Comparison of ENCODE assay signal across 22 cellular contexts in genomic region chr10:132947843-132948242, GRCh38. TPM values are rescaled to one million over a fixed set of nuclear protein-coding genes. Genes with fewer than 3 reads are reported as not detected.
A peak's percentile ranks its signal among the peaks of the same experiment; 100 is the strongest.
DNase-seq lines count a peak whose midpoint lies in the region; ATAC-seq, FAIRE-seq and TF ChIP-seq lines count a peak whose summit lies in the region.
"Had no signal": no experiment of that assay in that cellular context is flagged by ENCODE, and none has a peak within 500 bp of the region (broad histone marks: within the 10 kb centered on the region; RNA-seq: fewer than 3 reads in every experiment).

No MANE protein-coding gene starts in this region.

- no peak for TF ChIP-seq EP300 in HepG2 (IDR thresholded peaks at IDR 0.05; ENCODE audit: low read depth in 2 of 2, low read length in 2 of 2)
- no peak for TF ChIP-seq EP300 in HepG2 (CRISPR knock-in tag; IDR thresholded peaks at IDR 0.05; ENCODE audit: borderline replicate concordance)
- no peak for TF ChIP-seq EP300 in GM12878 (IDR thresholded peaks at IDR 0.05; ENCODE audit: borderline replicate concordance in 1 of 2, control insufficient read depth in 1 of 2, low read depth in 2 of 2, low read length in 2 of 2)

- H3K4me2 ChIP-seq in HepG2 (ENCODE audit: low read depth, low read length) (no peak overlapping the region), GM12878 (ENCODE audit: control insufficient read depth, insufficient read depth) (no peak overlapping the region)
- H3K4me2 ChIP-seq: BLaER1, GM23338 had no signal

- SMC1A ChIA-PET in GM12878 (lab: Charles Lee; ENCODE audit: uncharacterized antibody, unreplicated experiment), result no interaction called here

- CTCF ChIA-PET in HepG2 (lab: Yijun Ruan, JAX; ENCODE audit: low intra/inter-chr PET ratio, low total read pairs), result no interaction called here
- CTCF ChIA-PET in GM12878 (lab: Yijun Ruan, JAX), result no interaction called here

- DNase-seq in Right ventricle myocardium inferior (ENCODE audit: missing footprints) (peak; percentile 31), heart right ventricle (no peak), HepG2 (ENCODE audit: low spot score) (no peak), right lobe of liver (no peak), GM12878 (ENCODE audit: low read depth, low spot score) (no peak), urothelium cell line (ENCODE audit: low spot score) (no peak), posterior vena cava (ENCODE audit: low spot score) (no peak), mucosa of gallbladder (ENCODE audit: low spot score) (no peak)
- DNase-seq: Caco-2; CD4-positive, CD25-positive, alpha-beta regulatory T cell; CD8-positive, alpha-beta T cell; DMS153; DND-41 had no signal

- H2AFZ ChIP-seq in HepG2 (ENCODE audit: low read length) (no peak overlapping the region), GM12878 (ENCODE audit: control insufficient read depth, low read depth, low read length) (no peak overlapping the region)
- H2AFZ ChIP-seq: GM23338 had no signal

- H3K79me2 ChIP-seq in HepG2 (ENCODE audit: insufficient read depth, low read length), result no peaks in the 10 kb centered on the region
- no peaks in the 10 kb centered on the region for H3K79me2 ChIP-seq in GM12878 (ENCODE audit: control insufficient read depth, insufficient read depth, low read length)

- TF ChIP-seq POLR2A in HepG2 (IDR thresholded peaks at IDR 0.05; ENCODE audit: insufficient read depth in 1 of 2, low read depth in 2 of 2, low read length in 2 of 2) (no peak), right lobe of liver (IDR thresholded peaks at IDR 0.05) (no peak), GM12878 (IDR thresholded peaks at IDR 0.05; ENCODE audit: low read depth, low read length) (no peak)

- RAD21 ChIA-PET in GM12878 (lab: Charles Lee; ENCODE audit: unreplicated experiment), result no interaction called here

- H3K9ac ChIP-seq in HepG2 (ENCODE audit: insufficient read depth, low read depth, low read length) (no peak overlapping the region), GM12878 (ENCODE audit: control insufficient read depth, insufficient read depth, low read length) (no peak overlapping the region)
- H3K9ac ChIP-seq: BLaER1 had no signal

- no peaks in the 10 kb centered on the region for H4K20me1 ChIP-seq in HepG2 (ENCODE audit: insufficient read depth, low read length)
- no peaks in the 10 kb centered on the region for H4K20me1 ChIP-seq in GM12878 (ENCODE audit: control insufficient read depth, insufficient read depth)

- TF ChIP-seq RAD21 in HepG2 (CRISPR knock-in tag; IDR thresholded peaks at IDR 0.05), result no peak
- no peak for TF ChIP-seq RAD21 in GM12878 (IDR thresholded peaks at IDR 0.05; ENCODE audit: insufficient read depth, low read depth, low read length)

- FAIRE-seq in HepG2 (lab: Jason Lieb, UNC) (no peak), GM12878 (lab: Jason Lieb, UNC) (no peak), urothelium cell line (lab: Jason Lieb, UNC) (peak; percentile 90)
- FAIRE-seq: A204.1, G401.6, GM18507 had no signal

- H3K4me3 ChIP-seq in heart right ventricle (no peak overlapping the region), HepG2 (replicated peaks in 1 of 3; ENCODE audit: insufficient read depth in 1 of 3, low read depth in 2 of 3, low read length in 3 of 3) (no peak overlapping the region), right lobe of liver (no peak overlapping the region), GM12878 (no peak overlapping the region)
- H3K4me3 ChIP-seq: BLaER1, GM23338, HAP-1 had no signal

- no peak overlapping the region for H3K27ac ChIP-seq in heart right ventricle
- no peak overlapping the region for H3K27ac ChIP-seq in HepG2 (ENCODE audit: extremely low read length, insufficient read depth, low read length)
- no peak overlapping the region for H3K27ac ChIP-seq in right lobe of liver
- H3K27ac ChIP-seq in GM12878 (ENCODE audit: control insufficient read depth, insufficient read depth), result no peak overlapping the region
- H3K27ac ChIP-seq: 22Rv1, BLaER1, C4-2B had no signal

- H3K27me3 ChIP-seq in heart right ventricle (peaks cover 0 to 71% (median 36%) of the 10 kb centered on the region in 7 donors), HepG2 (ENCODE audit: control insufficient read depth in 1 of 2, insufficient read depth in 2 of 2, low read length in 2 of 2) (peaks cover 8 to 47% of the 10 kb centered on the region in 2 experiments; a peak in 4 of 5 replicates), right lobe of liver (peaks cover 0 to 3% of the 10 kb centered on the region in 2 donors), GM12878 (replicated peaks in 1 of 2; ENCODE audit: control insufficient read depth in 2 of 2, insufficient read depth in 2 of 2, low read length in 1 of 2) (peaks cover 0 to 2% of the 10 kb centered on the region in 2 experiments; a peak in 1 of 4 replicates)

- TF ChIP-seq CTCF in heart right ventricle (IDR thresholded peaks at IDR 0.05), result no peak
- no peak for TF ChIP-seq CTCF in HepG2 (CRISPR knock-in tag; IDR thresholded peaks at IDR 0.05)
- no peak for TF ChIP-seq CTCF in right lobe of liver (IDR thresholded peaks at IDR 0.05)
- TF ChIP-seq CTCF in GM12878 (IDR thresholded peaks at IDR 0.05 in 2 of 3, conservative IDR thresholded peaks at IDR 0.05 in 1 of 3; ENCODE audit: control insufficient read depth in 2 of 3, extremely low read depth in 1 of 3, insufficient read depth in 1 of 3, low read depth in 3 of 3, low read length in 3 of 3), result no peak

- H3K36me3 ChIP-seq in heart right ventricle (no peaks in the 10 kb centered on the region), HepG2 (replicated peaks in 1 of 2; ENCODE audit: control insufficient read depth in 1 of 2, insufficient read depth in 2 of 2, low read length in 2 of 2) (no peaks in the 10 kb centered on the region), right lobe of liver (no peaks in the 10 kb centered on the region), GM12878 (ENCODE audit: control insufficient read depth in 2 of 2, insufficient read depth in 2 of 2, low read length in 1 of 2) (no peaks in the 10 kb centered on the region)
- H3K36me3 ChIP-seq: BLaER1, HAP-1 had no signal

- peaks cover 1 to 4% (median 3%) of the 10 kb centered on the region in 9 donors for H3K4me1 ChIP-seq in heart right ventricle
- no peaks in the 10 kb centered on the region for H3K4me1 ChIP-seq in HepG2 (ENCODE audit: insufficient read depth, low read length)
- H3K4me1 ChIP-seq in right lobe of liver, result no peaks in the 10 kb centered on the region
- H3K4me1 ChIP-seq in GM12878 (ENCODE audit: control insufficient read depth, insufficient read depth, low read length), result no peaks in the 10 kb centered on the region
- H3K4me1 ChIP-seq: Caco-2, HAP-1 had no signal

- ATAC-seq in Right ventricle myocardium inferior, result no peak
- no peak for ATAC-seq in heart right ventricle
- no peak for ATAC-seq in HepG2
- ATAC-seq in right lobe of liver, result no peak
- ATAC-seq in GM12878, result no peak
- ATAC-seq: CD8-positive, alpha-beta T cell; GM23338 had no signal

- intact Hi-C loops in Right ventricle myocardium inferior (cut with DNase I), result no loop called here
- intact Hi-C loops in heart right ventricle (cut with DNase I), result loop anchor here in 1 of 10 donors (10.0 kb wide), 1 partner anchor 177 kb away; no protein-coding TSS in a partner anchor
- intact Hi-C loops in HepG2 (cut with micrococcal nuclease; ENCODE audit: unreplicated experiment), result no loop called here
- intact Hi-C loops in right lobe of liver (cut with DNase I), result no loop called here
- intact Hi-C loops in GM12878 (cut with micrococcal nuclease; ENCODE audit: unreplicated experiment), result no loop called here
- intact Hi-C loops in posterior vena cava (cut with DNase I), result loop anchor here in 1 of 2 donors (10.0 kb wide), 1 partner anchor 177 kb away; no protein-coding TSS in a partner anchor

- no TSS peak for BruUV-seq in HepG2 (replicated peaks; lab: Mats Ljungman, UMichigan)
- no TSS peak for BruUV-seq in GM12878 (replicated peaks; lab: Mats Ljungman, UMichigan)

- POLR2A ChIA-PET in HepG2 (lab: Yijun Ruan, JAX) (no interaction called here), GM12878 (lab: Charles Lee) (no interaction called here)

- 81 to 89% methylated on average over 6 of the region's 6 CpGs for WGBS in heart right ventricle, 2 donors
- 3% methylated on average over 6 of the region's 6 CpGs for WGBS in HepG2 (ENCODE audit: low lambda C conversion rate)
- 70% methylated on average over 6 of the region's 6 CpGs for WGBS in right lobe of liver (ENCODE audit: insufficient coverage, low coverage, low lambda C conversion rate, missing lambda C conversion rate)
- WGBS in GM12878 (ENCODE audit: insufficient coverage, insufficient replicate concordance, low lambda C conversion rate, missing lambda C conversion rate), result 32% methylated on average over 6 of the region's 6 CpGs

- H3K9me3 ChIP-seq in heart right ventricle, result no peaks in the 10 kb centered on the region
- no peaks in the 10 kb centered on the region for H3K9me3 ChIP-seq in HepG2 (ENCODE audit: low read length)
- H3K9me3 ChIP-seq in right lobe of liver, result no peaks in the 10 kb centered on the region
- no peaks in the 10 kb centered on the region for H3K9me3 ChIP-seq in GM12878 (replicated peaks; ENCODE audit: control insufficient read depth, insufficient read depth, low read length)
- H3K9me3 ChIP-seq: BLaER1, Caco-2, HAP-1 had no signal

- in situ Hi-C loops in HepG2 (cut with HindIII; ENCODE audit: extremely low pct_ligation_motif_present, low pct_unique_long_range_greater_than_20kb) (loop anchor here (10.0 kb wide), 1 partner anchor 177 kb away; no protein-coding TSS in a partner anchor), GM12878 (cut with MboI) (no loop called here)

RNA-seq across cellular contexts. Expression of gene CFAP46, which starts 5.5 kb away (rescaled TPM):
- total RNA-seq in Right ventricle myocardium inferior (0.57 TPM), heart right ventricle (1 to 10 TPM in 7 of 10 donors, under 1 TPM in 3; 0.61 to 1.9 (median 1.2) TPM), HepG2 (2016; rRNA removed; fragmentation: Illumina TruSeq; extraction: Trizol) (0.74 and 0.84 TPM in 2 replicates), right lobe of liver (under 1 TPM; 0.16 to 0.67 (median 0.32) TPM), GM12878 (2014; rRNA removed) (not detected in 2 replicates), GM12878 (2014; rRNA removed; fragmentation: Illumina TruSeq; extraction: Trizol) (not detected in 2 replicates), GM12878 (2021) (not detected in 2 replicates), posterior vena cava (under 1 TPM; 0.14 to 0.81 TPM), mucosa of gallbladder (1.0 TPM)
- polyA plus RNA-seq in heart right ventricle (under 1 TPM; 0.36 to 0.88 TPM), HepG2 (2011; rRNA removed) (0.10 and 0.24 TPM in 2 replicates), GM12878 (2011; rRNA removed) (0.01 TPM in 1 of 2 replicates, not detected in the other), GM12878 (2014; fragmentation: Illumina TruSeq; extraction: Trizol) (not detected in 2 replicates), GM12878 (2014; fragmentation: Nextera tagmentation; extraction: Ambion mirVana) (not detected), GM12878 (2014; rRNA removed) (0.18 TPM in 1 of 2 replicates, not detected in the other), GM12878 (2016; fragmentation: Nextera tagmentation; extraction: Ambion mirVana) (under 1 TPM in 1 of 2 experiments, not detected in 1; 0.03 TPM)
- total RNA-seq in HepG2 (2016; cell fraction: cytosol; rRNA removed; fragmentation: Illumina TruSeq; extraction: Trizol; ENCODE audit: low read depth), result not detected in 2 replicates
- total RNA-seq in HepG2 (2016; cell fraction: insoluble cytoplasmic fraction; rRNA removed; fragmentation: Illumina TruSeq; extraction: Trizol), result 0.87 and 1.1 TPM in 2 replicates
- 0.21 and 0.34 TPM in 2 replicates for total RNA-seq in HepG2 (2016; cell fraction: membrane; rRNA removed; fragmentation: Illumina TruSeq; extraction: Trizol)
- 0.53 and 1.3 TPM in 2 replicates for total RNA-seq in HepG2 (2016; cell fraction: nucleus; rRNA removed; fragmentation: Illumina TruSeq; extraction: Trizol)
- 0.13 and 0.19 TPM in 2 replicates for polyA plus RNA-seq in HepG2 (2011; cell fraction: cytosol; rRNA removed)
- polyA plus RNA-seq in HepG2 (2011; cell fraction: nucleus; rRNA removed), result 0.05 and 0.27 TPM in 2 replicates
- polyA plus RNA-seq in HepG2 (2012), result 0.12 and 0.16 TPM in 2 replicates
- 0.18 and 0.26 TPM in 2 replicates for polyA plus RNA-seq in HepG2 (2016; cell fraction: cytosol; fragmentation: Illumina TruSeq; extraction: Trizol; ENCODE audit: low read depth)
- 0.86 and 1.2 TPM in 2 replicates for polyA plus RNA-seq in HepG2 (2016; cell fraction: insoluble cytoplasmic fraction; fragmentation: Illumina TruSeq; extraction: Trizol; ENCODE audit: low read depth)
- 0.33 and 0.34 TPM in 2 replicates for polyA plus RNA-seq in HepG2 (2016; cell fraction: membrane; fragmentation: Illumina TruSeq; extraction: Trizol; ENCODE audit: low read depth)
- 0.60 and 0.65 TPM in 2 replicates for polyA plus RNA-seq in HepG2 (2016; cell fraction: nucleus; fragmentation: Illumina TruSeq; extraction: Trizol; ENCODE audit: insufficient read depth, low read depth)
- polyA minus RNA-seq in HepG2 (2011; rRNA and poly(A)+ RNA removed; ENCODE audit: low replicate concordance), result 0.06 TPM in 1 of 2 replicates, not detected in the other
- polyA minus RNA-seq in HepG2 (2011; cell fraction: cytosol; rRNA and poly(A)+ RNA removed), result not detected in 2 replicates
- 0.26 TPM in 1 of 2 replicates, not detected in the other for polyA minus RNA-seq in HepG2 (2011; cell fraction: nucleus; rRNA and poly(A)+ RNA removed)
- total RNA-seq in GM12878 (2013; cell fraction: nucleolus; rRNA removed), result not detected in 2 replicates
- polyA plus RNA-seq in GM12878 (2011; ENCODE audit: low read depth), result not detected
- polyA plus RNA-seq in GM12878 (2011; cell fraction: cytosol; rRNA removed), result 0.03 TPM in 2 replicates
- polyA plus RNA-seq in GM12878 (2011; cell fraction: nucleus; rRNA removed), result 0.07 and 0.22 TPM in 2 replicates
- 0.19 and 0.39 TPM in 2 replicates for polyA plus RNA-seq in GM12878 (2012)
- polyA minus RNA-seq in GM12878 (2011; rRNA and poly(A)+ RNA removed), result 0.10 TPM in 1 of 2 replicates, not detected in the other
- not detected in 2 replicates for polyA minus RNA-seq in GM12878 (2011; cell fraction: cytosol; rRNA and poly(A)+ RNA removed)
- polyA minus RNA-seq in GM12878 (2011; cell fraction: nucleus; rRNA and poly(A)+ RNA removed), result 0.12 and 0.48 TPM in 2 replicates
- total RNA-seq: B cell; Caco-2; CD4-positive, CD25-positive, alpha-beta regulatory T cell; CD8-positive, alpha-beta T cell had no signal
- polyA plus RNA-seq: CD4-positive, CD25-positive, alpha-beta regulatory T cell had no signal
